Comparison of ENCODE assay signal across 1 cellular context in genomic region chr1:179786815-179787736, GRCh38.
TF ChIP-seq lines count a peak whose summit lies in the region.

No MANE protein-coding gene starts in this region.

TF ChIP-seq in GM23338, 12 proteins besides CTCF, POLR2A, EP300 and RAD21 (continued from another document):
- TF ChIP-seq, protein P1, sequence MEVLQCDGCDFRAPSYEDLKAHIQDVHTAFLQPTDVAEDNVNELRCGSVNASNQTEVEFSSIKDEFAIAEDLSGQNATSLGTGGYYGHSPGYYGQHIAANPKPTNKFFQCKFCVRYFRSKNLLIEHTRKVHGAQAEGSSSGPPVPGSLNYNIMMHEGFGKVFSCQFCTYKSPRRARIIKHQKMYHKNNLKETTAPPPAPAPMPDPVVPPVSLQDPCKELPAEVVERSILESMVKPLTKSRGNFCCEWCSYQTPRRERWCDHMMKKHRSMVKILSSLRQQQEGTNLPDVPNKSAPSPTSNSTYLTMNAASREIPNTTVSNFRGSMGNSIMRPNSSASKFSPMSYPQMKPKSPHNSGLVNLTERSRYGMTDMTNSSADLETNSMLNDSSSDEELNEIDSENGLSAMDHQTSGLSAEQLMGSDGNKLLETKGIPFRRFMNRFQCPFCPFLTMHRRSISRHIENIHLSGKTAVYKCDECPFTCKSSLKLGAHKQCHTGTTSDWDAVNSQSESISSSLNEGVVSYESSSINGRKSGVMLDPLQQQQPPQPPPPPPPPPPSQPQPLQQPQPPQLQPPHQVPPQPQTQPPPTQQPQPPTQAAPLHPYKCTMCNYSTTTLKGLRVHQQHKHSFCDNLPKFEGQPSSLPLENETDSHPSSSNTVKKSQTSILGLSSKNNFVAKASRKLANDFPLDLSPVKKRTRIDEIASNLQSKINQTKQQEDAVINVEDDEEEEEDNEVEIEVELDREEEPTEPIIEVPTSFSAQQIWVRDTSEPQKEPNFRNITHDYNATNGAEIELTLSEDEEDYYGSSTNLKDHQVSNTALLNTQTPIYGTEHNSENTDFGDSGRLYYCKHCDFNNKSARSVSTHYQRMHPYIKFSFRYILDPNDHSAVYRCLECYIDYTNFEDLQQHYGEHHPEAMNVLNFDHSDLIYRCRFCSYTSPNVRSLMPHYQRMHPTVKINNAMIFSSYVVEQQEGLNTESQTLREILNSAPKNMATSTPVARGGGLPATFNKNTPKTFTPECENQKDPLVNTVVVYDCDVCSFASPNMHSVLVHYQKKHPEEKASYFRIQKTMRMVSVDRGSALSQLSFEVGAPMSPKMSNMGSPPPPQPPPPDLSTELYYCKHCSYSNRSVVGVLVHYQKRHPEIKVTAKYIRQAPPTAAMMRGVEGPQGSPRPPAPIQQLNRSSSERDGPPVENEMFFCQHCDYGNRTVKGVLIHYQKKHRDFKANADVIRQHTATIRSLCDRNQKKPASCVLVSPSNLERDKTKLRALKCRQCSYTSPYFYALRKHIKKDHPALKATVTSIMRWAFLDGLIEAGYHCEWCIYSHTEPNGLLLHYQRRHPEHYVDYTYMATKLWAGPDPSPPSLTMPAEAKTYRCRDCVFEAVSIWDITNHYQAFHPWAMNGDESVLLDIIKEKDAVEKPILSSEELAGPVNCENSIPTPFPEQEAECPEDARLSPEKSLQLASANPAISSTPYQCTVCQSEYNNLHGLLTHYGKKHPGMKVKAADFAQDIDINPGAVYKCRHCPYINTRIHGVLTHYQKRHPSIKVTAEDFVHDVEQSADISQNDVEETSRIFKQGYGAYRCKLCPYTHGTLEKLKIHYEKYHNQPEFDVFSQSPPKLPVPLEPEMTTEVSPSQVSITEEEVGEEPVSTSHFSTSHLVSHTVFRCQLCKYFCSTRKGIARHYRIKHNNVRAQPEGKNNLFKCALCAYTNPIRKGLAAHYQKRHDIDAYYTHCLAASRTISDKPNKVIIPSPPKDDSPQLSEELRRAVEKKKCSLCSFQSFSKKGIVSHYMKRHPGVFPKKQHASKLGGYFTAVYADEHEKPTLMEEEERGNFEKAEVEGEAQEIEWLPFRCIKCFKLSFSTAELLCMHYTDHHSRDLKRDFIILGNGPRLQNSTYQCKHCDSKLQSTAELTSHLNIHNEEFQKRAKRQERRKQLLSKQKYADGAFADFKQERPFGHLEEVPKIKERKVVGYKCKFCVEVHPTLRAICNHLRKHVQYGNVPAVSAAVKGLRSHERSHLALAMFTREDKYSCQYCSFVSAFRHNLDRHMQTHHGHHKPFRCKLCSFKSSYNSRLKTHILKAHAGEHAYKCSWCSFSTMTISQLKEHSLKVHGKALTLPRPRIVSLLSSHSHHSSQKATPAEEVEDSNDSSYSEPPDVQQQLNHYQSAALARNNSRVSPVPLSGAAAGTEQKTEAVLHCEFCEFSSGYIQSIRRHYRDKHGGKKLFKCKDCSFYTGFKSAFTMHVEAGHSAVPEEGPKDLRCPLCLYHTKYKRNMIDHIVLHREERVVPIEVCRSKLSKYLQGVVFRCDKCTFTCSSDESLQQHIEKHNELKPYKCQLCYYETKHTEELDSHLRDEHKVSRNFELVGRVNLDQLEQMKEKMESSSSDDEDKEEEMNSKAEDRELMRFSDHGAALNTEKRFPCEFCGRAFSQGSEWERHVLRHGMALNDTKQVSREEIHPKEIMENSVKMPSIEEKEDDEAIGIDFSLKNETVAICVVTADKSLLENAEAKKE (CRISPR knock-in tag; IDR thresholded peaks at IDR 0.05), result no peak
- TF ChIP-seq POLR2AphosphoS5 (IDR thresholded peaks at IDR 0.05; ENCODE audit: low read depth) (no peak), EZH2phosphoT487 (IDR thresholded peaks at IDR 0.05; ENCODE audit: unreplicated experiment) (no peak), STAT1 (IDR thresholded peaks at IDR 0.05; ENCODE audit: unreplicated experiment) (no peak), ZNF114 (CRISPR knock-in tag; IDR thresholded peaks at IDR 0.05) (no peak)
- TF ChIP-seq, protein P2, sequence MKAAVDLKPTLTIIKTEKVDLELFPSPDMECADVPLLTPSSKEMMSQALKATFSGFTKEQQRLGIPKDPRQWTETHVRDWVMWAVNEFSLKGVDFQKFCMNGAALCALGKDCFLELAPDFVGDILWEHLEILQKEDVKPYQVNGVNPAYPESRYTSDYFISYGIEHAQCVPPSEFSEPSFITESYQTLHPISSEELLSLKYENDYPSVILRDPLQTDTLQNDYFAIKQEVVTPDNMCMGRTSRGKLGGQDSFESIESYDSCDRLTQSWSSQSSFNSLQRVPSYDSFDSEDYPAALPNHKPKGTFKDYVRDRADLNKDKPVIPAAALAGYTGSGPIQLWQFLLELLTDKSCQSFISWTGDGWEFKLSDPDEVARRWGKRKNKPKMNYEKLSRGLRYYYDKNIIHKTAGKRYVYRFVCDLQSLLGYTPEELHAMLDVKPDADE (IDR thresholded peaks at IDR 0.05), result no peak
- TF ChIP-seq, protein P3, sequence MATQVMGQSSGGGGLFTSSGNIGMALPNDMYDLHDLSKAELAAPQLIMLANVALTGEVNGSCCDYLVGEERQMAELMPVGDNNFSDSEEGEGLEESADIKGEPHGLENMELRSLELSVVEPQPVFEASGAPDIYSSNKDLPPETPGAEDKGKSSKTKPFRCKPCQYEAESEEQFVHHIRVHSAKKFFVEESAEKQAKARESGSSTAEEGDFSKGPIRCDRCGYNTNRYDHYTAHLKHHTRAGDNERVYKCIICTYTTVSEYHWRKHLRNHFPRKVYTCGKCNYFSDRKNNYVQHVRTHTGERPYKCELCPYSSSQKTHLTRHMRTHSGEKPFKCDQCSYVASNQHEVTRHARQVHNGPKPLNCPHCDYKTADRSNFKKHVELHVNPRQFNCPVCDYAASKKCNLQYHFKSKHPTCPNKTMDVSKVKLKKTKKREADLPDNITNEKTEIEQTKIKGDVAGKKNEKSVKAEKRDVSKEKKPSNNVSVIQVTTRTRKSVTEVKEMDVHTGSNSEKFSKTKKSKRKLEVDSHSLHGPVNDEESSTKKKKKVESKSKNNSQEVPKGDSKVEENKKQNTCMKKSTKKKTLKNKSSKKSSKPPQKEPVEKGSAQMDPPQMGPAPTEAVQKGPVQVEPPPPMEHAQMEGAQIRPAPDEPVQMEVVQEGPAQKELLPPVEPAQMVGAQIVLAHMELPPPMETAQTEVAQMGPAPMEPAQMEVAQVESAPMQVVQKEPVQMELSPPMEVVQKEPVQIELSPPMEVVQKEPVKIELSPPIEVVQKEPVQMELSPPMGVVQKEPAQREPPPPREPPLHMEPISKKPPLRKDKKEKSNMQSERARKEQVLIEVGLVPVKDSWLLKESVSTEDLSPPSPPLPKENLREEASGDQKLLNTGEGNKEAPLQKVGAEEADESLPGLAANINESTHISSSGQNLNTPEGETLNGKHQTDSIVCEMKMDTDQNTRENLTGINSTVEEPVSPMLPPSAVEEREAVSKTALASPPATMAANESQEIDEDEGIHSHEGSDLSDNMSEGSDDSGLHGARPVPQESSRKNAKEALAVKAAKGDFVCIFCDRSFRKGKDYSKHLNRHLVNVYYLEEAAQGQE (IDR thresholded peaks at IDR 0.05; ENCODE audit: unreplicated experiment), result no peak
